8 cellular contexts compared by ENCODE assay signal in genomic region chr17:5485270-5486205, GRCh38. TPM values are rescaled to one million over a fixed set of nuclear protein-coding genes. Genes with fewer than 3 reads are reported as not detected.
DNase-seq lines count a peak whose midpoint lies in the region; ATAC-seq, FAIRE-seq and TF ChIP-seq lines count a peak whose summit lies in the region.

Gene DERL2, minus strand, starts transcription at chr17:5486178. Its CDS starts 17 bp downstream, at chr17:5486161.

- H3K4me3 ChIP-seq in HL-60 (replicated peaks; ENCODE audit: insufficient read depth, low read length) (peak within 1 kb of the TSS; percentile 79), pancreas (peak within 1 kb of the TSS; percentile 81 to 96 (median 86))

- CTCF ChIA-PET in Calu3 (lab: Charles Lee): interaction anchor here (0.6 to 0.9 kb wide), 3 partner anchors 46 to 1106 kb away, joined by 4 to 6 read pairs (median 4); partner anchors contain the start of gene C1QBP

- WGBS in pancreas, 2 donors: 3% methylated on average over 27 to 29 of the region's 29 CpGs

- H3K4me1 Mint-ChIP-seq in Calu3 (ENCODE audit: low read depth, unreplicated experiment): peaks cover 7% of the 10 kb centered on the region
- peaks cover 68% of the 10 kb centered on the region for H3K4me1 Mint-ChIP-seq in activated T-cell treated with anti-CD3 and anti-CD28 coated beads, Interleukin-2, amount 50 U/mL, for 72 hours (ENCODE audit: low read depth)

- peak within 1 kb of the TSS; percentile 88 for H3K4me3 Mint-ChIP-seq in Calu3 (ENCODE audit: low read depth, unreplicated experiment)
- H3K4me3 Mint-ChIP-seq in activated T-cell treated with anti-CD3 and anti-CD28 coated beads, Interleukin-2, amount 50 U/mL, for 72 hours: peak within 1 kb of the TSS; percentile 90 to 99

- H3K9me3 ChIP-seq in pancreas: no peaks in the 10 kb centered on the region

- TSS peak; percentile 35 for BruUV-seq in Calu3 (replicated peaks; lab: Mats Ljungman, UMichigan)

- intact Hi-C loops in Calu3 (cut with micrococcal nuclease; ENCODE audit: unreplicated experiment): no loop called here
- intact Hi-C loops in Right ventricle myocardium inferior (cut with DNase I): no loop called here
- intact Hi-C loops in pancreas (cut with DNase I): no loop called here

- H3K36me3 ChIP-seq in pancreas: peaks cover 0 to 18% (median 3%) of the 10 kb centered on the region in 3 donors

- FAIRE-seq in pancreas (lab: Jason Lieb, UNC): no peak

- TF ChIP-seq CTCF in Calu3 (IDR thresholded peaks at IDR 0.05; ENCODE audit: unreplicated experiment) (no peak), HL-60 (IDR thresholded peaks at IDR 0.05; ENCODE audit: insufficient read depth, low read length) (no peak), pancreas (IDR thresholded peaks at IDR 0.05) (no peak)

- peak; percentile 22 for ATAC-seq in GM19455 (IDR thresholded peaks at IDR 0.05; ENCODE audit: unreplicated experiment)
- peak in 1 of 2 donors; percentile 27 for ATAC-seq in activated T-cell treated with anti-CD3 and anti-CD28 coated beads, Interleukin-2, amount 50 U/mL, for 72 hours (replicated peaks in 1 of 2)
- ATAC-seq in Right ventricle myocardium inferior: peak; percentile 10
- peak; percentile 0 to 10 (median 4) for ATAC-seq in pancreas

- peaks cover 8% of the 10 kb centered on the region for H3K9me3 Mint-ChIP-seq in Calu3 (ENCODE audit: low read depth, unreplicated experiment)
- H3K9me3 Mint-ChIP-seq in activated T-cell treated with anti-CD3 and anti-CD28 coated beads, Interleukin-2, amount 50 U/mL, for 72 hours: no peaks in the 10 kb centered on the region

- H3K27me3 Mint-ChIP-seq in Calu3 (ENCODE audit: unreplicated experiment): no peaks in the 10 kb centered on the region
- H3K27me3 Mint-ChIP-seq in activated T-cell treated with anti-CD3 and anti-CD28 coated beads, Interleukin-2, amount 50 U/mL, for 72 hours (ENCODE audit: low read depth): no peaks in the 10 kb centered on the region

- peak within 1 kb of the TSS; percentile 92 for H3K27ac Mint-ChIP-seq in Calu3 (ENCODE audit: unreplicated experiment)
- peak within 1 kb of the TSS; percentile 97 for H3K27ac Mint-ChIP-seq in activated T-cell treated with anti-CD3 and anti-CD28 coated beads, Interleukin-2, amount 50 U/mL, for 72 hours

- H3K36me3 Mint-ChIP-seq in Calu3 (ENCODE audit: insufficient read depth, unreplicated experiment): peaks cover 75% of the 10 kb centered on the region
- peaks cover 14 to 42% of the 10 kb centered on the region in 2 donors for H3K36me3 Mint-ChIP-seq in activated T-cell treated with anti-CD3 and anti-CD28 coated beads, Interleukin-2, amount 50 U/mL, for 72 hours (ENCODE audit: insufficient read depth in 2 of 2)

- H3K27me3 ChIP-seq in HL-60 (ENCODE audit: insufficient read depth, poor library complexity, severe bottlenecking) (no peaks in the 10 kb centered on the region), pancreas (no peaks in the 10 kb centered on the region)

- H3K4me1 ChIP-seq in pancreas: peaks cover 19 to 29% (median 25%) of the 10 kb centered on the region in 3 donors

- DNase-seq in Calu3: no peak
- no peak for DNase-seq in HL-60 (ENCODE audit: low read depth in 1 of 2, low spot score in 1 of 2)
- DNase-seq in activated T-cell treated with anti-CD3 and anti-CD28 coated beads, Interleukin-2, amount 50 U/mL, for 72 hours: no peak
- no peak for DNase-seq in Right ventricle myocardium inferior (ENCODE audit: missing footprints)
- DNase-seq in pancreas: no peak
- no peak for DNase-seq in activated CD4-positive, CD25-positive, alpha-beta regulatory T cell (lab: John Stamatoyannopoulos, UW)
- DNase-seq in NCI-H2107 (lab: John Stamatoyannopoulos, UW): no peak

- H3K27ac ChIP-seq in HL-60 (replicated peaks) (peak within 1 kb of the TSS; percentile 100), pancreas (peak within 1 kb of the TSS; percentile 95 to 100 (median 100))

RNA-seq across cellular contexts. Expression of gene DERL2, which starts in this region (rescaled TPM):
- total RNA-seq in Calu3 (2022): 52.4 and 56.7 TPM in 2 replicates
- total RNA-seq in activated T-cell treated with anti-CD3 and anti-CD28 coated beads, Interleukin-2, amount 50 U/mL, for 72 hours: 10 to 100 TPM; 71.5 to 87.3 TPM
- 27.7 TPM for total RNA-seq in Right ventricle myocardium inferior
- total RNA-seq in pancreas: 10 to 100 TPM; 44.8 to 54.9 (median 47.3) TPM
- polyA plus RNA-seq in pancreas: 10 to 100 TPM; 67.2 to 77.6 TPM
